1 cellular context compared by ENCODE assay signal in the genomic region with DNA sequence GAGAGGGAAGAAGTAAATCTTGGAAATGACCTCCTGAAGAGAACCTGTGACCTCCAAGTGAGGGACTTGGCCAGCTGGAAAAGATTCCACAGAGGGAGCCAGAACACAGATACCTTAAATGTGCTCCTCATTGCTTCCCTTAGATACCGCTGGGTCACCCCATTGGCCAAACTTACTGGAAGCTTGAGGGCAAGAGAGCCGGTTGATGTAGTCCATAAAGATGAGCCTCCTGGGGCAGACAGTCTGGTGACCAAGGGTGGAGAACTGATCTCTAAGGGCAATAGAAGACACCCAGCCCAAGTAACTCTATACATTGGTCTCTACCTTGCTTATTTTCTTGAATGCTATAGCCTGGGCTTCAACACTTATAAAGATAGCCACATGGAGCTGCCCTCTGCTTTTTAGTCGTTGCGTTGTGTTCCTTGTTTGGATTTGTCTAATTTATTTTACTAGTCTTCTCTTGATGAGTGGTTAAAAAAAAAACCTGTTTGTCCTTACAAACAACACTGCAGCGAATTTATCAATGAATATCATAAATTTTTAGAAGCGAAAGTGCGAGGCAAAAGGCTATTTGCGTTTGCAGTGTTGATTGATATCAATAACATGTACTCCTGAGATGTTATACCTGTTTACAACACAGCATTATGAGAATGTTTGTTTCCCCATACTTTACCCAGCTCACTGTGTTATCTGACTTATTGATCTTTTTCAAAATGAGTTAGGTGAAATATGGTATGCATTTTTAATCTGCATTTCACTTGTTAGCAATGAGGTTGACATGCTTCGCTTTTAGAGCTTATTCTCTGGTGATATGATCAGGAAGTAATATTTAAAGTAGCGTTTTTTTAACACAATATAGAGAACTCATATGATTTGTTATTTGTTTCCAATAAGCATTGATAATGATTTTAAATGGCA.
TF ChIP-seq lines count a peak whose summit lies in the region.

No MANE protein-coding gene starts in this region.

TF ChIP-seq in HepG2, 621 proteins besides CTCF, POLR2A, EP300 and RAD21:
- TF ChIP-seq, protein P1, sequence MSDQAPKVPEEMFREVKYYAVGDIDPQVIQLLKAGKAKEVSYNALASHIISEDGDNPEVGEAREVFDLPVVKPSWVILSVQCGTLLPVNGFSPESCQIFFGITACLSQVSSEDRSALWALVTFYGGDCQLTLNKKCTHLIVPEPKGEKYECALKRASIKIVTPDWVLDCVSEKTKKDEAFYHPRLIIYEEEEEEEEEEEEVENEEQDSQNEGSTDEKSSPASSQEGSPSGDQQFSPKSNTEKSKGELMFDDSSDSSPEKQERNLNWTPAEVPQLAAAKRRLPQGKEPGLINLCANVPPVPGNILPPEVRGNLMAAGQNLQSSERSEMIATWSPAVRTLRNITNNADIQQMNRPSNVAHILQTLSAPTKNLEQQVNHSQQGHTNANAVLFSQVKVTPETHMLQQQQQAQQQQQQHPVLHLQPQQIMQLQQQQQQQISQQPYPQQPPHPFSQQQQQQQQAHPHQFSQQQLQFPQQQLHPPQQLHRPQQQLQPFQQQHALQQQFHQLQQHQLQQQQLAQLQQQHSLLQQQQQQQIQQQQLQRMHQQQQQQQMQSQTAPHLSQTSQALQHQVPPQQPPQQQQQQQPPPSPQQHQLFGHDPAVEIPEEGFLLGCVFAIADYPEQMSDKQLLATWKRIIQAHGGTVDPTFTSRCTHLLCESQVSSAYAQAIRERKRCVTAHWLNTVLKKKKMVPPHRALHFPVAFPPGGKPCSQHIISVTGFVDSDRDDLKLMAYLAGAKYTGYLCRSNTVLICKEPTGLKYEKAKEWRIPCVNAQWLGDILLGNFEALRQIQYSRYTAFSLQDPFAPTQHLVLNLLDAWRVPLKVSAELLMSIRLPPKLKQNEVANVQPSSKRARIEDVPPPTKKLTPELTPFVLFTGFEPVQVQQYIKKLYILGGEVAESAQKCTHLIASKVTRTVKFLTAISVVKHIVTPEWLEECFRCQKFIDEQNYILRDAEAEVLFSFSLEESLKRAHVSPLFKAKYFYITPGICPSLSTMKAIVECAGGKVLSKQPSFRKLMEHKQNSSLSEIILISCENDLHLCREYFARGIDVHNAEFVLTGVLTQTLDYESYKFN (CRISPR knock-in tag; conservative IDR thresholded peaks at IDR 0.05), result 0 out of 2 replicates have a peak, but pooled peaks have one; percentile 2
- TF ChIP-seq AGO2 (optimal IDR thresholded peaks at IDR 0.05; ENCODE audit: low read depth, low read length), result peak; percentile 80
- TF ChIP-seq SAFB2 (CRISPR knock-in tag; IDR thresholded peaks at IDR 0.05; ENCODE audit: borderline replicate concordance, low read depth), result no peak
- peak; percentile 98 for TF ChIP-seq RBM22 (optimal IDR thresholded peaks at IDR 0.05; ENCODE audit: low read length)
- TF ChIP-seq POLR2G (IDR thresholded peaks at IDR 0.05; ENCODE audit: low read depth, low read length), result peak; percentile 46; the same call in 1 of the 2 replicates
TF ChIP-seq in HepG2: peak in this region for 4.
